ENCODE assay signal across 23 cellular contexts in genomic region chr15:92687183-92687582, GRCh38. TPM values are rescaled to one million over a fixed set of nuclear protein-coding genes. Genes with fewer than 3 reads are reported as not detected.
DNase-seq lines count a peak whose midpoint lies in the region.
"Had no signal": no experiment of that assay in that cellular context is flagged by ENCODE, and none has a peak within 500 bp of the region (broad histone marks: within the 10 kb centered on the region; RNA-seq: fewer than 3 reads in every experiment).

No MANE protein-coding gene starts in this region.

- no peaks in the 10 kb centered on the region for H3K27me3 ChIP-seq in MG63
- H3K27me3 ChIP-seq: heart right ventricle, neutrophil had no signal

- H3K36me3 ChIP-seq in MG63: no peaks in the 10 kb centered on the region
- H3K36me3 ChIP-seq: heart right ventricle, neutrophil had no signal

- in situ Hi-C loops in ACHN (cut with HindIII; ENCODE audit: low pct_ligation_motif_present, low pct_unique_long_range_greater_than_20kb, low sequenced_read_pairs): no loop called here

- peaks cover 16% of the 10 kb centered on the region for H3K9me3 ChIP-seq in MG63
- H3K9me3 ChIP-seq: neutrophil had no signal

- no peak overlapping the region for H3K4me3 ChIP-seq in MG63
- H3K4me3 ChIP-seq: heart right ventricle had no signal

- DNase-seq in ACHN: peak; percentile 39
- DNase-seq in MG63: peak; percentile 88
- peak; percentile 66 for DNase-seq in dermis blood vessel endothelial cell
- peak; percentile 92 for DNase-seq in kidney glomerular epithelial cell (lab: John Stamatoyannopoulos, UW)
- no peak for DNase-seq in DMS 273 treated with DMSO at 0.1 percent for 48 hours (lab: John Stamatoyannopoulos, UW)
- DNase-seq in effector CD4-positive, alpha-beta T cell: no peak
- DNase-seq in GOT3 (lab: John Stamatoyannopoulos, UW): no peak
- DNase-seq in activated naive CD4-positive, alpha-beta T cell (lab: John Stamatoyannopoulos, UW): no peak
- DNase-seq: activated CD4-positive, alpha-beta T cell treated with anti-CD3 and anti-CD28 coated beads, Interleukin-2, amount 10 ng/mL, durations not matched to agents 24 days and 14 days; activated CD8-positive, alpha-beta memory T cell treated with anti-CD3 and anti-CD28 coated beads for 24 hours; activated T-cell treated with anti-CD3 and anti-CD28 coated beads for 4 hours; amygdala; DND-41; foreskin melanocyte; GF-D8; heart right ventricle; Kasumi-1; naive B cell; NCI-H146; NCI-H774; stimulated activated CD4-positive, alpha-beta T cell treated with anti-CD3 and anti-CD28 coated beads, Interleukin-4, amount 100 ng/mL, for 4 hours; substantia nigra had no signal

RNA-seq across cellular contexts. Expression of gene FAM174B, which starts 31.6 kb away (rescaled TPM):
- total RNA-seq in MG63 (2014; rRNA removed; shearing (Covaris generic); ENCODE audit: low replicate concordance): 3.0 and 5.5 TPM in 2 replicates
- total RNA-seq in dermis blood vessel endothelial cell: 31.1 and 37.7 TPM in 2 replicates

Comparison
In these comparisons a context has a peak if more than half of its experiments do, and no peak if none do; other contexts are left out.
1. DNase-seq: peak in ACHN (single experiment), MG63 (single experiment), dermis blood vessel endothelial cell (single experiment) and kidney glomerular epithelial cell (single experiment); none in DMS 273 treated with DMSO at 0.1 percent for 48 hours (single experiment), effector CD4-positive, alpha-beta T cell (single experiment), GOT3 (single experiment) and activated naive CD4-positive, alpha-beta T cell (0 of 4).